ENCODE assay signal across 11 cellular contexts in genomic region chr6:118639054-118639964, GRCh38. TPM values are rescaled to one million over a fixed set of nuclear protein-coding genes. Genes with fewer than 3 reads are reported as not detected.
DNase-seq lines count a peak whose midpoint lies in the region; ATAC-seq and TF ChIP-seq lines count a peak whose summit lies in the region.
"Had no signal": no experiment of that assay in that cellular context is flagged by ENCODE, and none has a peak within 500 bp of the region (broad histone marks: within the 10 kb centered on the region; RNA-seq: fewer than 3 reads in every experiment).

No MANE protein-coding gene starts in this region.

- H3K36me3 Mint-ChIP-seq in WTC11, result 0 out of 2 replicates have a peak, but pooled peaks cover 5% of the 10 kb centered on the region

- no peak for TF ChIP-seq EP300 in sigmoid colon (IDR thresholded peaks at IDR 0.05)

- H3K27ac ChIP-seq in sigmoid colon, result no peak overlapping the region
- H3K27ac ChIP-seq: upper lobe of left lung had no signal

- CTCF ChIA-PET in WTC11 (lab: Charles Lee), result interaction anchor here (0.6 kb wide), 1 partner anchor 700 kb away, joined by 5 read pairs; no protein-coding TSS in a partner anchor

- ATAC-seq in GM18867 (IDR thresholded peaks at IDR 0.05; ENCODE audit: unreplicated experiment), result peak; percentile 89
- peak; percentile 89 for ATAC-seq in GM21576 (IDR thresholded peaks at IDR 0.05; ENCODE audit: unreplicated experiment)
- peak; percentile 50 for ATAC-seq in HG03457 (IDR thresholded peaks at IDR 0.05; ENCODE audit: unreplicated experiment)
- no peak for ATAC-seq in WTC11

- H3K9me3 Mint-ChIP-seq in WTC11, result peaks cover 11% of the 10 kb centered on the region

- no peak overlapping the region for H3K4me3 Mint-ChIP-seq in WTC11

- POLR2A ChIA-PET in WTC11 (lab: Charles Lee), result no interaction called here

- H3K27ac Mint-ChIP-seq in WTC11, result no peak overlapping the region

- WGBS in sigmoid colon, 2 donors, result 69 to 80% methylated on average over 4 of the region's 4 CpGs

- TF ChIP-seq CTCF in sigmoid colon (IDR thresholded peaks at IDR 0.05), result no peak
- TF ChIP-seq CTCF in WTC11 (IDR thresholded peaks at IDR 0.05), result no peak

- no peak overlapping the region for H3K4me3 ChIP-seq in sigmoid colon
- H3K4me3 ChIP-seq: upper lobe of left lung had no signal

- H3K27me3 Mint-ChIP-seq in WTC11 (ENCODE audit: low read depth), result no peaks in the 10 kb centered on the region

- peaks cover 7% of the 10 kb centered on the region for H3K4me1 Mint-ChIP-seq in WTC11

- peaks cover 0 to 29% (median 14%) of the 10 kb centered on the region in 4 donors for H3K4me1 ChIP-seq in sigmoid colon

- H3K36me3 ChIP-seq in sigmoid colon, result no peaks in the 10 kb centered on the region
- H3K36me3 ChIP-seq: upper lobe of left lung had no signal

- peaks cover 0 to 2% (median 0%) of the 10 kb centered on the region in 4 donors for H3K9me3 ChIP-seq in sigmoid colon
- H3K9me3 ChIP-seq: upper lobe of left lung had no signal

- TF ChIP-seq POLR2A in sigmoid colon (IDR thresholded peaks at IDR 0.05), result no peak

- intact Hi-C loops in sigmoid colon (cut with DNase I), result no loop called here

- no peaks in the 10 kb centered on the region for H3K27me3 ChIP-seq in sigmoid colon
- H3K27me3 ChIP-seq: upper lobe of left lung had no signal

- DNase-seq in kidney tubule cell (ENCODE audit: low spot score) (peak; percentile 24), sigmoid colon (no peak), amniotic stem cell (lab: John Stamatoyannopoulos, UW) (no peak), WTC11 (ENCODE audit: low spot score) (no peak)
- no peak for DNase-seq in activated T-cell treated with anti-CD3 and anti-CD28 coated beads, Interleukin-2, amount 50 U/mL, for 48 hours
- DNase-seq: activated CD4-positive, CD25-positive, alpha-beta regulatory T cell; GDM1; upper lobe of left lung had no signal

TF ChIP-seq in WTC11, 78 proteins besides CTCF, POLR2A, EP300 and RAD21:
- TF ChIP-seq TP53 (CRISPR knock-in tag; IDR thresholded peaks at IDR 0.05), result no peak
- TF ChIP-seq ZBTB21 (CRISPR knock-in tag; IDR thresholded peaks at IDR 0.05; ENCODE audit: borderline replicate concordance), result no peak
- no peak for TF ChIP-seq NFATC4 (CRISPR knock-in tag; IDR thresholded peaks at IDR 0.05)
- TF ChIP-seq ZNF317 (CRISPR knock-in tag; IDR thresholded peaks at IDR 0.05; ENCODE audit: borderline replicate concordance, low read depth), result no peak
- TF ChIP-seq, protein P1, sequence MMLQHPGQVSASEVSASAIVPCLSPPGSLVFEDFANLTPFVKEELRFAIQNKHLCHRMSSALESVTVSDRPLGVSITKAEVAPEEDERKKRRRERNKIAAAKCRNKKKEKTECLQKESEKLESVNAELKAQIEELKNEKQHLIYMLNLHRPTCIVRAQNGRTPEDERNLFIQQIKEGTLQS (CRISPR knock-in tag; conservative IDR thresholded peaks at IDR 0.05), result no peak

RNA-seq across cellular contexts. Expression of gene CEP85L, which starts 12.1 kb away (rescaled TPM):
- total RNA-seq in sigmoid colon, result 10 to 100 TPM; 12.8 to 17.4 (median 15.6) TPM
- 1 to 10 TPM in 1 of 3 donors, under 1 TPM in 2; 0.23 to 2.9 (median 0.60) TPM for polyA plus RNA-seq in sigmoid colon
- 19.6 to 32.5 TPM (median 21.8 TPM) in 3 replicates for total RNA-seq in WTC11 (2021)
